Comparison of ENCODE assay signal across 1 cellular context in the genomic region with DNA sequence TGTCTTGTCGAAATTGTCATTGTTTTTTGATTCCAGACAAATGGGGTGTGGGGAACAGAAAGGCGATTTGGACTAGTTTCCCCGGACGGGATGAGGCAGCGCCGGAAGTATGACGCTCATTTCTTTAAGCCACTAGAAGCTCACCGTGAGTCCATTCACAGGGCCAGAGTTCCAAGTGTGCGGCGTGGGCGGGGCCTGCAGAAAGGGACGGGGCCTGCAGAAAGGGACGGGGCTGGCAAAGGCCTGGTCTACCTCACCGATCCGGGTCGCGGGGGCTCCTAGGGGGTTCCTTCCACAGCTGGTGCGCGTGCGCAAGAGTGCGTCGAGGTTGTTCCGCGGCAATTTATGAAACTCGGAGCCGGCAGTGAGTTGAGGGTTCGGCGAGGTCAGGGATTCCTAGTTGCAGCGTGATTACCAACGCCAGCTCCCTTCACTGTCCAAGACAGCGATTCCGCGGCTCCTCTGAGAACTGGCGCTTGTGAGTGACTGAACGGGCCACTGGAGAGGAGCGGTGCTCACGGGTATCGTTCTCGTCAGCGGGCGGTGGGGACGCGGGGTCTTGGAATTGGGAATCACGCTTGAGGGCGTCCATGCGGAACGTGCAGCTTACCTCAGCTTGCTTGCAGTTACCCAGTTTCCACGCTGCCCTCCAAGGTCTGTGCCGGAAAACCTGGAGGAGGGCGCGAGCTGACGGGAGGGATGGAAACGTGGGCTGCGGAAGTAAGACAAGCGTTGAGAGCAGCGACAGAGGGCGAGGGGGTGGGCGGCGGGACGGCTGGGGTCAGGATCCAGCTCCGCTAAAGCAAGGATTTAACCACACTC.
TF ChIP-seq lines count a peak whose summit lies in the region.

ZNF215 (plus strand) TSS at position 219 of the 822 bp plus-strand sequence. CDS start 5,847 bp downstream, outside the sequence.

TF ChIP-seq in A549, 52 proteins besides CTCF, POLR2A, EP300 and RAD21 (continued from another document):
- TF ChIP-seq ATOH8 (CRISPR knock-in tag; IDR thresholded peaks at IDR 0.05; ENCODE audit: low read depth) (no peak), FOSB (CRISPR knock-in tag; IDR thresholded peaks at IDR 0.05) (no peak), JUN (IDR thresholded peaks at IDR 0.05) (no peak), GATA3 (IDR thresholded peaks at IDR 0.05; ENCODE audit: borderline replicate concordance) (no peak)
TF ChIP-seq in A549: peak in this region for 2.
